In genomic region chr7:4764402-4765007, GRCh38 we compare ENCODE assay signal across 2 cellular contexts.
A peak's percentile ranks its signal among the peaks of the same experiment; 100 is the strongest.
TF ChIP-seq lines count a peak whose summit lies in the region.

No MANE protein-coding gene starts in this region.

TF ChIP-seq in A549, 52 proteins besides CTCF, POLR2A, EP300 and RAD21:
- no peak for TF ChIP-seq HOXB5 (CRISPR knock-in tag; IDR thresholded peaks at IDR 0.05)
- 0 out of 2 replicates have a peak, but pooled peaks have one; percentile 2 for TF ChIP-seq POLR2AphosphoS2 (conservative IDR thresholded peaks at IDR 0.05; ENCODE audit: low read length)
- no peak for TF ChIP-seq FOXS1 (CRISPR knock-in tag; IDR thresholded peaks at IDR 0.05)
- TF ChIP-seq CEBPB (IDR thresholded peaks at IDR 0.05) = no peak

TF ChIP-seq in H1, 55 proteins besides CTCF, POLR2A, EP300 and RAD21:
- no peak for TF ChIP-seq NRF1 (IDR thresholded peaks at IDR 0.05; ENCODE audit: low read depth, low read length)
- no peak for TF ChIP-seq BCL11A (IDR thresholded peaks at IDR 0.05; ENCODE audit: low read depth in 2 of 2, low read length in 2 of 2)
- TF ChIP-seq CBX8 (IDR thresholded peaks at IDR 0.05; ENCODE audit: borderline replicate concordance, low read depth, low read length) = no peak
- TF ChIP-seq CREB1 (IDR thresholded peaks at IDR 0.05) = no peak
- TF ChIP-seq HDAC6 (IDR thresholded peaks at IDR 0.05; ENCODE audit: low read depth, low read length) = no peak
- TF ChIP-seq KDM5A (IDR thresholded peaks at IDR 0.05; ENCODE audit: low read length) = no peak
- no peak for TF ChIP-seq HDAC2 (IDR thresholded peaks at IDR 0.05; ENCODE audit: borderline replicate concordance in 1 of 2, low read depth in 2 of 2, low read length in 2 of 2)
- TF ChIP-seq PHF8 (conservative IDR thresholded peaks at IDR 0.05; ENCODE audit: low read depth, low read length) = no peak
- no peak for TF ChIP-seq CHD1 (IDR thresholded peaks at IDR 0.05; ENCODE audit: low read depth, low read length)
- TF ChIP-seq TAF7 (optimal IDR thresholded peaks at IDR 0.05; ENCODE audit: borderline replicate concordance, low read depth, low read length) = no peak
- TF ChIP-seq JUND (IDR thresholded peaks at IDR 0.05; ENCODE audit: low read length) = no peak
- TF ChIP-seq TEAD4 (IDR thresholded peaks at IDR 0.05; ENCODE audit: low read depth, low read length) = no peak
- TF ChIP-seq GTF2F1 (IDR thresholded peaks at IDR 0.05; ENCODE audit: borderline replicate concordance, low read depth, low read length) = no peak
- TF ChIP-seq RXRA (IDR thresholded peaks at IDR 0.05; ENCODE audit: insufficient read depth, low read depth, low read length) = no peak
- TF ChIP-seq SAP30 (IDR thresholded peaks at IDR 0.05; ENCODE audit: insufficient read depth, insufficient replicate concordance, low read length) = no peak
- no peak for TF ChIP-seq ZNF274 (IDR thresholded peaks at IDR 0.05; ENCODE audit: borderline replicate concordance, extremely low read depth, low read length)
